ENCODE assay signal across 15 cellular contexts in the genomic region with DNA sequence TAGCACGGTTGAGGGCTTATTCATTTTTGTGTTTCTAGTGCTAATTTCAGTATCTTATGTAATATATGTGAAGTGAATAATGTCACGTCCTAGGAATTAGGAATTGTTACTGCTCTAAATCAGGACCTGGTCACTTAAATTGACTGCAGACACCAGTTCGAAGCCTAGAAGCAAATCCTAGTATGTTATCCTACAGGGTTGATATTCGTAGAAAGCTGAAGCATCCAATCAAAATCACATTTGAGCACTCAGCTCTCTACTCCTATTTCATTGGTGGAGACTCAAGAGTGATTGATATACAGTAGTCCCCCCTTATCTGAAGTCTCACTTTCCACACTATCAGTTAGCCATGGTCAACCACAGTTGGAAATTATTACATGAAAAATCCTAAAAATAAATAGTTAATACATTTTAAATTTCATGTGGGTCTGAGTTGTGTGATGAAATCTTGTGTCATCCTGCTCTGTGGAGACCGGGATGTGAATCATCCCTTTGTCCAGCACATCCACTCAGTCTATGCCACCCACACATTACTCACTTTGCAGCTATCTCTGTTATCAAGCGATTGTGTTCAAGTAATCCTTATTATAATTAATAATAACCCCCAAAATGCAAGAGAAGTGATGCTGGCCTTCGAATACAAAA. TPM values are rescaled to one million over a fixed set of nuclear protein-coding genes. Genes with fewer than 3 reads are reported as not detected.
DNase-seq lines count a peak whose midpoint lies in the region; ATAC-seq and TF ChIP-seq lines count a peak whose summit lies in the region.
"Had no signal": no experiment of that assay in that cellular context is flagged by ENCODE, and none has a peak within 500 bp of the region (broad histone marks: within the 10 kb centered on the region; RNA-seq: fewer than 3 reads in every experiment).

No MANE protein-coding gene starts in this region.

- no peaks in the 10 kb centered on the region for H3K36me3 Mint-ChIP-seq in CD8-positive, alpha-beta T cell
- H3K36me3 Mint-ChIP-seq: brain; CD8-positive, alpha-beta memory T cell had no signal

- no peaks in the 10 kb centered on the region for H3K9me3 ChIP-seq in CD8-positive, alpha-beta T cell (ENCODE audit: low read length)
- H3K9me3 ChIP-seq: heart right ventricle, suprapubic skin had no signal

- no peak for ATAC-seq in HG03280 (IDR thresholded peaks at IDR 0.05; ENCODE audit: unreplicated experiment)
- ATAC-seq in CD8-positive, alpha-beta T cell: no peak

- H3K9me3 Mint-ChIP-seq in CD8-positive, alpha-beta T cell: no peaks in the 10 kb centered on the region
- H3K9me3 Mint-ChIP-seq: brain had no signal

- DNase-seq in AG04449 (ENCODE audit: low read depth, low spot score): peak; percentile 59
- DNase-seq in HPDE6-E6E7 (ENCODE audit: extremely low spot score): peak; percentile 58
- peak; percentile 97 for DNase-seq in amniotic epithelial cell (ENCODE audit: low read depth)
- DNase-seq in iris pigment epithelial cell (ENCODE audit: low read depth): peak; percentile 96
- DNase-seq in NCI-H1436 (lab: John Stamatoyannopoulos, UW): no peak
- DNase-seq in retina: no peak
- DNase-seq in CD8-positive, alpha-beta T cell: no peak
- DNase-seq: CD8-positive, alpha-beta memory T cell; heart right ventricle; NCI-H1694 treated with DMSO at 0.1 percent for 48 hours had no signal

- H3K4me3 Mint-ChIP-seq in CD8-positive, alpha-beta T cell: no peak overlapping the region
- H3K4me3 Mint-ChIP-seq: brain; CD8-positive, alpha-beta memory T cell had no signal

- no peaks in the 10 kb centered on the region for H3K27me3 Mint-ChIP-seq in CD8-positive, alpha-beta T cell (ENCODE audit: low read depth)
- H3K27me3 Mint-ChIP-seq: brain; CD8-positive, alpha-beta memory T cell had no signal

- CTCF ChIA-PET in AG04449 (lab: Yijun Ruan, JAX): interaction anchor here (0.7 to 2.8 kb wide), 6 partner anchors 8 to 233 kb away, joined by 3 to 10 read pairs (median 4); no protein-coding TSS in a partner anchor
- CTCF ChIA-PET in CD8-positive, alpha-beta T cell (lab: Charles Lee): no interaction called here

- no peaks in the 10 kb centered on the region for H3K27me3 ChIP-seq in CD8-positive, alpha-beta T cell (ENCODE audit: insufficient read depth, low read length)
- H3K27me3 ChIP-seq: heart right ventricle, suprapubic skin had no signal

- no peaks in the 10 kb centered on the region for H3K4me1 Mint-ChIP-seq in CD8-positive, alpha-beta T cell (ENCODE audit: low read depth)
- H3K4me1 Mint-ChIP-seq: CD8-positive, alpha-beta memory T cell had no signal

- no peak overlapping the region for H3K27ac Mint-ChIP-seq in CD8-positive, alpha-beta T cell
- H3K27ac Mint-ChIP-seq: CD8-positive, alpha-beta memory T cell had no signal

- intact Hi-C loops in CD8-positive, alpha-beta T cell (cut with DNase I, micrococcal nuclease): no loop called here

- H3K4me3 ChIP-seq in AG04449 (ENCODE audit: low read depth, low read length): no peak overlapping the region
- no peak overlapping the region for H3K4me3 ChIP-seq in CD8-positive, alpha-beta T cell (ENCODE audit: low read depth, low read length)
- H3K4me3 ChIP-seq: heart right ventricle, SK-N-MC, suprapubic skin had no signal

- H3K4me1 ChIP-seq in CD8-positive, alpha-beta T cell (ENCODE audit: insufficient read depth, low read length): no peaks in the 10 kb centered on the region
- H3K4me1 ChIP-seq: suprapubic skin had no signal

- H3K27ac ChIP-seq in CD8-positive, alpha-beta T cell (ENCODE audit: low read depth, low read length): no peak overlapping the region
- H3K27ac ChIP-seq: heart right ventricle, suprapubic skin had no signal

- no peaks in the 10 kb centered on the region for H3K36me3 ChIP-seq in CD8-positive, alpha-beta T cell (ENCODE audit: insufficient read depth, low read length)
- H3K36me3 ChIP-seq: suprapubic skin had no signal

- POLR2A ChIA-PET in AG04449 (lab: Yijun Ruan, JAX): interaction anchor here (0.9 kb wide), 1 partner anchor 98 kb away, joined by 4 read pairs; no protein-coding TSS in a partner anchor
- POLR2A ChIA-PET in CD8-positive, alpha-beta T cell (lab: Charles Lee): no interaction called here

- no peak for TF ChIP-seq CTCF in AG04449 (IDR thresholded peaks at IDR 0.05; ENCODE audit: insufficient read depth, low read length, missing control alignments)
- no peak for TF ChIP-seq CTCF in CD8-positive, alpha-beta T cell (IDR thresholded peaks at IDR 0.05)

RNA-seq across cellular contexts. Expression of a gene that starts 35.2 kb away (rescaled TPM):
- total RNA-seq in CD8-positive, alpha-beta T cell: not detected
- total RNA-seq: activated CD8-positive, alpha-beta memory T cell treated with anti-CD3 and anti-CD28 coated beads for 36 hours; CD8-positive, alpha-beta memory T cell had no signal

Comparison
In these comparisons a context has a peak if more than half of its experiments do, and no peak if none do; other contexts are left out.
1. DNase-seq: peak in AG04449 (single experiment), HPDE6-E6E7 (single experiment), amniotic epithelial cell (single experiment) and iris pigment epithelial cell (single experiment); none in NCI-H1436 (single experiment), retina (single experiment) and CD8-positive, alpha-beta T cell (0 of 7).